12 cellular contexts compared by ENCODE assay signal in the genomic region with DNA sequence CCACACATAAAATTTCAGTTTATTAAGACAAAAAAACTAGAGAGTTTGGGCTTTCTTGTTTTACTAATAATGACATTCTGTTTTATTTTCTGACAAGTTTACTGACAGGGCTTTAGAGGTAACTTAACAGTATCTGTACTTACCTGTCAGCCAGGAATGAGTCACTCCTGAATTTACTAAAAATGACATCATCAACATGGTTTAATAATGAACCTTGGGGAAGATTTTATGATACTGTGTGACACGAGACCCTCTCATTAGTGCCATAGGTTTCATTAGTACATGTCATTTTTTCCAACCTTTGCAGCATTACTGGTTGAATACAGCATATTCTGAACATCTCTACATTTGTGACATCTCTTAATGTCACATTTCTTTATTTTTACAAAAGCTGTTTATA.
DNase-seq lines count a peak whose midpoint lies in the region; ATAC-seq lines count a peak whose summit lies in the region.
"Had no signal": no experiment of that assay in that cellular context is flagged by ENCODE, and none has a peak within 500 bp of the region (broad histone marks: within the 10 kb centered on the region; RNA-seq: fewer than 3 reads in every experiment).

No MANE protein-coding gene starts in this region.

- ATAC-seq in GM18502 (IDR thresholded peaks at IDR 0.05; ENCODE audit: poor library complexity, unreplicated experiment) = peak; percentile 64
- peak; percentile 63 for ATAC-seq in GM21447 (IDR thresholded peaks at IDR 0.05; ENCODE audit: unreplicated experiment)
- ATAC-seq in HG03135 (IDR thresholded peaks at IDR 0.05; ENCODE audit: unreplicated experiment) = peak; percentile 57
- ATAC-seq: psoas muscle had no signal

- no peak overlapping the region for H3K27ac ChIP-seq in epithelial cell of prostate
- H3K27ac ChIP-seq: psoas muscle had no signal

- peak; percentile 64 for DNase-seq in epithelial cell of prostate (ENCODE audit: low read depth, low spot score)
- no peak for DNase-seq in DMS79 treated with DMSO at 0.1 percent for 48 hours (lab: John Stamatoyannopoulos, UW)
- no peak for DNase-seq in NK-92 treated with Interleukin-12 subunit alpha and Interleukin-12 subunit beta, amount 100 ng/mL, for 24 hours (lab: John Stamatoyannopoulos, UW)
- no peak for DNase-seq in dedifferentiated amniotic fluid mesenchymal stem cell (ENCODE audit: extremely low spot score)
- DNase-seq in activated naive CD4-positive, alpha-beta T cell treated with anti-CD3 and anti-CD28 coated beads, Interleukin-2, amount 50 U/mL, for 16 hours = no peak
- DNase-seq: CD4-positive, CD25-positive, alpha-beta regulatory T cell; GOT3; NCI-H1092 treated with DMSO at 0.1 percent for 48 hours; psoas muscle had no signal
